In genomic region chr5:143985832-143986485, GRCh38 we compare ENCODE assay signal across 12 cellular contexts.
DNase-seq lines count a peak whose midpoint lies in the region; FAIRE-seq and TF ChIP-seq lines count a peak whose summit lies in the region.
"Had no signal": no experiment of that assay in that cellular context is flagged by ENCODE, and none has a peak within 500 bp of the region (broad histone marks: within the 10 kb centered on the region; RNA-seq: fewer than 3 reads in every experiment).

No MANE protein-coding gene starts in this region.

- intact Hi-C loops in ascending aorta (cut with DNase I), result no loop called here

- no peak for TF ChIP-seq CTCF in AG04449 (IDR thresholded peaks at IDR 0.05; ENCODE audit: insufficient read depth, low read length, missing control alignments)
- no peak for TF ChIP-seq CTCF in bronchial epithelial cell (IDR thresholded peaks at IDR 0.05; ENCODE audit: insufficient read depth, low read length, severe bottlenecking)
- TF ChIP-seq CTCF in ascending aorta (IDR thresholded peaks at IDR 0.05), result no peak

- H3K36me3 ChIP-seq in bronchial epithelial cell (ENCODE audit: control insufficient read depth, insufficient read depth, low read length) (no peaks in the 10 kb centered on the region), ascending aorta (no peaks in the 10 kb centered on the region)
- H3K36me3 ChIP-seq: BLaER1 treated with 17β-estradiol and CSF1 and Interleukin-3, amounts not matched to agents 10 nM and 100 nM; cardiac muscle cell had no signal

- H3K27ac ChIP-seq in ascending aorta, result peak overlapping the region in 1 of 2 donors; percentile 55
- H3K27ac ChIP-seq: BLaER1 treated with 17β-estradiol and CSF1 and Interleukin-3, amounts not matched to agents 10 nM and 100 nM; cardiac muscle cell had no signal

- CTCF ChIA-PET in AG04449 (lab: Yijun Ruan, JAX), result interaction anchor here (1.2 to 2.0 kb wide), 5 partner anchors 9 to 157 kb away, joined by 3 to 10 read pairs (median 7); no protein-coding TSS in a partner anchor

- no peaks in the 10 kb centered on the region for H3K27me3 ChIP-seq in bronchial epithelial cell (ENCODE audit: control insufficient read depth, insufficient read depth, low read length)
- no peaks in the 10 kb centered on the region for H3K27me3 ChIP-seq in ascending aorta
- H3K27me3 ChIP-seq: BLaER1 treated with 17β-estradiol and CSF1 and Interleukin-3, amounts not matched to agents 10 nM and 100 nM; cardiac muscle cell had no signal

- no peak overlapping the region for H3K4me3 ChIP-seq in AG04449 (ENCODE audit: low read depth, low read length)
- no peak overlapping the region for H3K4me3 ChIP-seq in bronchial epithelial cell (ENCODE audit: low read depth, low read length)
- H3K4me3 ChIP-seq in ascending aorta, result no peak overlapping the region
- H3K4me3 ChIP-seq: BLaER1 treated with 17β-estradiol and CSF1 and Interleukin-3, amounts not matched to agents 10 nM and 100 nM; cardiac muscle cell had no signal

- no peak for FAIRE-seq in bronchial epithelial cell (lab: Jason Lieb, UNC)

- DNase-seq in AG04449 (ENCODE audit: low read depth, low spot score) (peak; percentile 34), HT-29 (ENCODE audit: low spot score) (peak; percentile 50), bronchial epithelial cell (ENCODE audit: low read depth) (peak; percentile 95), kidney tubule cell (ENCODE audit: low spot score) (peak; percentile 95), NCI-H2171 (lab: John Stamatoyannopoulos, UW) (no peak), ascending aorta (ENCODE audit: low spot score in 2 of 2) (no peak), T-helper 2 cell (no peak), DMS 273 treated with DMSO at 0.1 percent for 48 hours (lab: John Stamatoyannopoulos, UW) (no peak)
- DNase-seq: NCI-H510A treated with DMSO at 0.1 percent for 48 hours, T-helper 1 cell had no signal

- POLR2A ChIA-PET in AG04449 (lab: Yijun Ruan, JAX), result interaction anchor here (0.8 to 1.0 kb wide), 2 partner anchors 64 to 153 kb away, joined by 3 read pairs; no protein-coding TSS in a partner anchor

- peaks cover 0 to 10% of the 10 kb centered on the region in 2 donors for H3K4me1 ChIP-seq in ascending aorta

- no peaks in the 10 kb centered on the region for H3K9me3 ChIP-seq in ascending aorta
- H3K9me3 ChIP-seq: BLaER1 treated with 17β-estradiol and CSF1 and Interleukin-3, amounts not matched to agents 10 nM and 100 nM had no signal

Comparison
In these comparisons a context has a peak if more than half of its experiments do, and no peak if none do; other contexts are left out.
1. DNase-seq: peak in AG04449 (single experiment), HT-29 (single experiment), bronchial epithelial cell (single experiment) and kidney tubule cell (single experiment); none in NCI-H2171 (single experiment), ascending aorta (0 of 2), T-helper 2 cell (0 of 5) and DMS 273 treated with DMSO at 0.1 percent for 48 hours (single experiment).